ENCODE assay signal across 8 cellular contexts in genomic region chr5:151164687-151165392, GRCh38. TPM values are rescaled to one million over a fixed set of nuclear protein-coding genes. Genes with fewer than 3 reads are reported as not detected.
DNase-seq lines count a peak whose midpoint lies in the region; ATAC-seq, FAIRE-seq and TF ChIP-seq lines count a peak whose summit lies in the region.

No MANE protein-coding gene starts in this region.

- no peak for TF ChIP-seq POLR2A in thyroid gland (IDR thresholded peaks at IDR 0.05)

- no peaks in the 10 kb centered on the region for H3K36me3 Mint-ChIP-seq in activated T-cell treated with anti-CD3 and anti-CD28 coated beads, Interleukin-2, amount 50 U/mL, for 72 hours (ENCODE audit: insufficient read depth in 2 of 2)

- TF ChIP-seq CTCF in PC-9 (conservative IDR thresholded peaks at IDR 0.05) = peak; percentile 90
- peak; percentile 97 for TF ChIP-seq CTCF in fibroblast of pulmonary artery (IDR thresholded peaks at IDR 0.05; ENCODE audit: low read length, missing control alignments)
- TF ChIP-seq CTCF in neutrophil (IDR thresholded peaks at IDR 0.05) = peak; percentile 93
- TF ChIP-seq CTCF in thyroid gland (IDR thresholded peaks at IDR 0.05) = peak; percentile 63 to 91 (median 90)

- no peaks in the 10 kb centered on the region for H3K79me2 ChIP-seq in PC-9 (ENCODE audit: low read depth)

- peaks cover 25% of the 10 kb centered on the region for H3K4me1 Mint-ChIP-seq in activated T-cell treated with anti-CD3 and anti-CD28 coated beads, Interleukin-2, amount 50 U/mL, for 72 hours (ENCODE audit: low read depth)

- no peaks in the 10 kb centered on the region for H3F3A ChIP-seq in PC-9 (ENCODE audit: insufficient read depth, low read depth)

- H3K4me1 ChIP-seq in PC-9 (replicated peaks; ENCODE audit: insufficient read depth) (no peaks in the 10 kb centered on the region), neutrophil (ENCODE audit: control insufficient read depth in 1 of 2, insufficient read depth in 1 of 2, low read depth in 1 of 2, low read length in 1 of 2) (peaks cover 5 to 7% of the 10 kb centered on the region in 2 experiments), thyroid gland (peaks cover 0 to 3% of the 10 kb centered on the region in 2 donors)

- no peak overlapping the region for H3K4me2 ChIP-seq in PC-9

- POLR2A ChIA-PET in PC-9 (lab: Charles Lee; ENCODE audit: unreplicated experiment) = interaction anchor here (0.6 kb wide), 1 partner anchor 82 kb away, joined by 3 read pairs; no protein-coding TSS in a partner anchor

- H4K20me1 ChIP-seq in PC-9 (ENCODE audit: insufficient read depth) = no peaks in the 10 kb centered on the region

- H3K27me3 Mint-ChIP-seq in activated T-cell treated with anti-CD3 and anti-CD28 coated beads, Interleukin-2, amount 50 U/mL, for 72 hours (ENCODE audit: low read depth) = no peaks in the 10 kb centered on the region

- H3K4me3 ChIP-seq in PC-9 (no peak overlapping the region), fibroblast of pulmonary artery (replicated peaks; ENCODE audit: low read depth, low read length) (no peak overlapping the region), neutrophil (ENCODE audit: low read depth in 1 of 2, low read length in 1 of 2) (no peak overlapping the region), thyroid gland (replicated peaks in 1 of 3) (no peak overlapping the region)

- H3K9me2 ChIP-seq in PC-9 (ENCODE audit: insufficient read depth) = no peaks in the 10 kb centered on the region

- H3K9me3 Mint-ChIP-seq in activated T-cell treated with anti-CD3 and anti-CD28 coated beads, Interleukin-2, amount 50 U/mL, for 72 hours = no peaks in the 10 kb centered on the region

- H2AFZ ChIP-seq in PC-9 = no peak overlapping the region

- intact Hi-C loops in PC-9 (cut with micrococcal nuclease; ENCODE audit: unreplicated experiment) (loop anchor here (1.0 to 10.0 kb wide), 8 partner anchors 39 to 602 kb away; partner anchors contain the start of gene IRGM), thyroid gland (cut with DNase I) (loop anchor here (2.0 to 5.0 kb wide), 4 partner anchors 38 to 363 kb away; no protein-coding TSS in a partner anchor)

- no peak for FAIRE-seq in HTR-8/SVneo (lab: Jason Lieb, UNC)

- CTCF ChIA-PET in PC-9 (lab: Charles Lee) = interaction anchor here (0.5 to 4.0 kb wide), 7 partner anchors 39 to 1538 kb away, joined by 3 to 42 read pairs (median 6); no protein-coding TSS in a partner anchor

- H3K27ac ChIP-seq in PC-9 (no peak overlapping the region), neutrophil (no peak overlapping the region), thyroid gland (no peak overlapping the region)

- H3K27me3 ChIP-seq in PC-9 (ENCODE audit: insufficient read depth, low read depth) = peaks cover 6% of the 10 kb centered on the region; the same call in 1 of the 2 replicates
- H3K27me3 ChIP-seq in neutrophil = no peaks in the 10 kb centered on the region
- H3K27me3 ChIP-seq in thyroid gland = no peaks in the 10 kb centered on the region

- H3K36me3 ChIP-seq in PC-9 (ENCODE audit: low read depth) = no peaks in the 10 kb centered on the region
- H3K36me3 ChIP-seq in neutrophil = no peaks in the 10 kb centered on the region
- H3K36me3 ChIP-seq in thyroid gland = no peaks in the 10 kb centered on the region

- no peak overlapping the region for H3K4me3 Mint-ChIP-seq in activated T-cell treated with anti-CD3 and anti-CD28 coated beads, Interleukin-2, amount 50 U/mL, for 72 hours

- peak; percentile 80 for ATAC-seq in GM21390 (IDR thresholded peaks at IDR 0.05; ENCODE audit: unreplicated experiment)
- peak; percentile 94 for ATAC-seq in activated T-cell treated with anti-CD3 and anti-CD28 coated beads, Interleukin-2, amount 50 U/mL, for 72 hours (replicated peaks in 1 of 2)

- H3K9me3 ChIP-seq in PC-9 (ENCODE audit: insufficient read depth, low read depth) (no peaks in the 10 kb centered on the region), neutrophil (no peaks in the 10 kb centered on the region), thyroid gland (no peaks in the 10 kb centered on the region)

- no peak overlapping the region for H3K27ac Mint-ChIP-seq in activated T-cell treated with anti-CD3 and anti-CD28 coated beads, Interleukin-2, amount 50 U/mL, for 72 hours

- BruUV-seq in PC-9 (replicated peaks; lab: Mats Ljungman, UMichigan) = no TSS peak

- DNase-seq in DMS114 treated with DMSO at 0.1 percent for 48 hours (lab: John Stamatoyannopoulos, UW; ENCODE audit: unreplicated experiment) = peak; percentile 61
- peak; percentile 76 for DNase-seq in HTR-8/SVneo (ENCODE audit: insufficient read length, low spot score)
- peak; percentile 59 to 81 for DNase-seq in PC-9
- DNase-seq in activated T-cell treated with anti-CD3 and anti-CD28 coated beads, Interleukin-2, amount 50 U/mL, for 72 hours = peak; percentile 79 to 81
- peak; percentile 87 for DNase-seq in fibroblast of pulmonary artery (ENCODE audit: low read depth)
- DNase-seq in thyroid gland = peak; percentile 75 to 78

- 37 to 39% methylated on average over 8 of the region's 8 CpGs for WGBS in thyroid gland, 2 donors

RNA-seq across cellular contexts. Expression of gene ANXA6, which starts 7.3 kb away (rescaled TPM):
- total RNA-seq in PC-9 (2021) = 18.0 and 22.4 TPM in 2 replicates
- 100 to 1,000 TPM; 127 to 171 TPM for total RNA-seq in activated T-cell treated with anti-CD3 and anti-CD28 coated beads, Interleukin-2, amount 50 U/mL, for 72 hours
- 100 to 1,000 TPM; 122 to 283 (median 180) TPM for total RNA-seq in thyroid gland

RNA-seq across cellular contexts. Expression of gene CCDC69, which starts 59.1 kb away (rescaled TPM):
- 0.35 and 0.50 TPM in 2 replicates for total RNA-seq in PC-9 (2021)
- 10 to 100 TPM; 44.8 to 53.1 TPM for total RNA-seq in activated T-cell treated with anti-CD3 and anti-CD28 coated beads, Interleukin-2, amount 50 U/mL, for 72 hours
- total RNA-seq in thyroid gland = 10 to 100 TPM; 13.5 to 51.6 (median 18.3) TPM
